ENCODE assay signal across 1 cellular context in genomic region chr17:7932483-7932891, GRCh38.
A peak's percentile ranks its signal among the peaks of the same experiment; 100 is the strongest.
TF ChIP-seq lines count a peak whose summit lies in the region.

No MANE protein-coding gene starts in this region.

TF ChIP-seq in K562, 482 proteins besides CTCF, POLR2A, EP300 and RAD21:
- no peak for TF ChIP-seq ETV5 (CRISPR knock-in tag; IDR thresholded peaks at IDR 0.05; ENCODE audit: low read depth)
- no peak for TF ChIP-seq ESRRB (CRISPR knock-in tag; IDR thresholded peaks at IDR 0.05; ENCODE audit: borderline replicate concordance)
- no peak for TF ChIP-seq NCOR1 (IDR thresholded peaks at IDR 0.05)
- TF ChIP-seq BRD9 (IDR thresholded peaks at IDR 0.05; ENCODE audit: low read depth, partially characterized antibody), result peak; percentile 8
- TF ChIP-seq MAZ (CRISPR knock-in tag; conservative IDR thresholded peaks at IDR 0.05 in 1 of 2, IDR thresholded peaks at IDR 0.05 in 1 of 2), result no peak; a peak in 1 of 4 replicates
- TF ChIP-seq, protein P1, sequence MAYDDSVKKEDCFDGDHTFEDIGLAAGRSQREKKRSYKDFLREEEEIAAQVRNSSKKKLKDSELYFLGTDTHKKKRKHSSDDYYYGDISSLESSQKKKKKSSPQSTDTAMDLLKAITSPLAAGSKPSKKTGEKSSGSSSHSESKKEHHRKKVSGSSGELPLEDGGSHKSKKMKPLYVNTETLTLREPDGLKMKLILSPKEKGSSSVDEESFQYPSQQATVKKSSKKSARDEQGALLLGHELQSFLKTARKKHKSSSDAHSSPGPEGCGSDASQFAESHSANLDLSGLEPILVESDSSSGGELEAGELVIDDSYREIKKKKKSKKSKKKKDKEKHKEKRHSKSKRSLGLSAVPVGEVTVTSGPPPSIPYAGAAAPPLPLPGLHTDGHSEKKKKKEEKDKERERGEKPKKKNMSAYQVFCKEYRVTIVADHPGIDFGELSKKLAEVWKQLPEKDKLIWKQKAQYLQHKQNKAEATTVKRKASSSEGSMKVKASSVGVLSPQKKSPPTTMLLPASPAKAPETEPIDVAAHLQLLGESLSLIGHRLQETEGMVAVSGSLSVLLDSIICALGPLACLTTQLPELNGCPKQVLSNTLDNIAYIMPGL (CRISPR knock-in tag; IDR thresholded peaks at IDR 0.05), result 0 out of 2 replicates have a peak, but pooled peaks have one; percentile 22
- TF ChIP-seq HDAC2 (IDR thresholded peaks at IDR 0.05), result peak; percentile 8; the same call in 1 of the 2 replicates
- TF ChIP-seq, protein P2, sequence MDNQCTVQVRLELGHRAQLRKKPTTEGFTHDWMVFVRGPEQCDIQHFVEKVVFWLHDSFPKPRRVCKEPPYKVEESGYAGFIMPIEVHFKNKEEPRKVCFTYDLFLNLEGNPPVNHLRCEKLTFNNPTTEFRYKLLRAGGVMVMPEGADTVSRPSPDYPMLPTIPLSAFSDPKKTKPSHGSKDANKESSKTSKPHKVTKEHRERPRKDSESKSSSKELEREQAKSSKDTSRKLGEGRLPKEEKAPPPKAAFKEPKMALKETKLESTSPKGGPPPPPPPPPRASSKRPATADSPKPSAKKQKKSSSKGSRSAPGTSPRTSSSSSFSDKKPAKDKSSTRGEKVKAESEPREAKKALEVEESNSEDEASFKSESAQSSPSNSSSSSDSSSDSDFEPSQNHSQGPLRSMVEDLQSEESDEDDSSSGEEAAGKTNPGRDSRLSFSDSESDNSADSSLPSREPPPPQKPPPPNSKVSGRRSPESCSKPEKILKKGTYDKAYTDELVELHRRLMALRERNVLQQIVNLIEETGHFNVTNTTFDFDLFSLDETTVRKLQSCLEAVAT (IDR thresholded peaks at IDR 0.05), result peak in 1 of 2 experiments; percentile 6; a peak in 1 of 4 replicates
- no peak for TF ChIP-seq ZNF518B (CRISPR knock-in tag; IDR thresholded peaks at IDR 0.05)
- TF ChIP-seq TAF1 (IDR thresholded peaks at IDR 0.05; ENCODE audit: control insufficient read depth, extremely low read depth, insufficient read depth, low read length, severe bottlenecking), result peak; percentile 1
- no peak for TF ChIP-seq PTTG1 (tag; IDR thresholded peaks at IDR 0.05; ENCODE audit: low read depth)
- TF ChIP-seq SMARCA5 (IDR thresholded peaks at IDR 0.05), result 0 out of 2 replicates have a peak, but pooled peaks have one; percentile 41
- 0 out of 2 replicates have a peak, but pooled peaks have one; percentile 4 for TF ChIP-seq FOSL1 (tag; conservative IDR thresholded peaks at IDR 0.05)
- no peak for TF ChIP-seq BRF2 (IDR thresholded peaks at IDR 0.05; ENCODE audit: borderline replicate concordance, insufficient read depth, insufficient read length)
- no peak for TF ChIP-seq ARID3B (CRISPR knock-in tag; IDR thresholded peaks at IDR 0.05; ENCODE audit: borderline replicate concordance)
- TF ChIP-seq CTBP1 (IDR thresholded peaks at IDR 0.05; ENCODE audit: borderline replicate concordance), result no peak
- TF ChIP-seq POLR2AphosphoS5 (IDR thresholded peaks at IDR 0.05; ENCODE audit: control insufficient read depth, insufficient read depth, low read depth, low read length), result peak; percentile 3; the same call in 1 of the 2 replicates
- TF ChIP-seq HDAC1 (IDR thresholded peaks at IDR 0.05), result peak in 1 of 2 experiments; percentile 25; a peak in 1 of 4 replicates
- TF ChIP-seq ZNF740 (CRISPR knock-in tag; IDR thresholded peaks at IDR 0.05), result 0 out of 2 replicates have a peak, but pooled peaks have one; percentile 12
- TF ChIP-seq ZNF740 (tag; IDR thresholded peaks at IDR 0.05), result no peak
- TF ChIP-seq ZNF395 (CRISPR knock-in tag; IDR thresholded peaks at IDR 0.05), result peak; percentile 60; the same call in 1 of the 2 replicates
- TF ChIP-seq ZNF780A (CRISPR knock-in tag; IDR thresholded peaks at IDR 0.05), result no peak
- TF ChIP-seq ZNF408 (CRISPR knock-in tag; IDR thresholded peaks at IDR 0.05; ENCODE audit: low read depth), result no peak
- 0 out of 2 replicates have a peak, but pooled peaks have one; percentile 71 for TF ChIP-seq HLTF (IDR thresholded peaks at IDR 0.05)
- peak; percentile 97 for TF ChIP-seq ZKSCAN1 (IDR thresholded peaks at IDR 0.05; ENCODE audit: low read depth, low read length)
- no peak for TF ChIP-seq PML (IDR thresholded peaks at IDR 0.05; ENCODE audit: low read length)
- 0 out of 2 replicates have a peak, but pooled peaks have one; percentile 4 for TF ChIP-seq SP1 (CRISPR knock-in tag; IDR thresholded peaks at IDR 0.05)
